32 cellular contexts compared by ENCODE assay signal in genomic region chr12:120490833-120491512, GRCh38. TPM values are rescaled to one million over a fixed set of nuclear protein-coding genes. Genes with fewer than 3 reads are reported as not detected.
A peak's percentile ranks its signal among the peaks of the same experiment; 100 is the strongest.
DNase-seq lines count a peak whose midpoint lies in the region; ATAC-seq, FAIRE-seq and TF ChIP-seq lines count a peak whose summit lies in the region.
"Had no signal": no experiment of that assay in that cellular context is flagged by ENCODE, and none has a peak within 500 bp of the region (broad histone marks: within the 10 kb centered on the region; RNA-seq: fewer than 3 reads in every experiment).

No MANE protein-coding gene starts in this region.

- H3K79me2 ChIP-seq in neural progenitor cell (ENCODE audit: low read depth): peaks cover 7% of the 10 kb centered on the region

- ATAC-seq in Right ventricle myocardium inferior (peak; percentile 26), GM18870 (IDR thresholded peaks at IDR 0.05; ENCODE audit: unreplicated experiment) (no peak), GM21528 (IDR thresholded peaks at IDR 0.05; ENCODE audit: low FRiP score, unreplicated experiment) (no peak)
- ATAC-seq: activated T-helper 17 cell treated with anti-CD3 and anti-CD28 coated beads, Interleukin-2, amount 50 U/mL, for 72 hours; HCT116; left lobe of liver had no signal

- WGBS in small intestine, 3 donors: 89 to 97% (median 93%) methylated on average over 2 of the region's 2 CpGs

- peak overlapping the region; percentile 4 for H3K4me3 Mint-ChIP-seq in neural progenitor cell
- H3K4me3 Mint-ChIP-seq: activated CD4-positive, alpha-beta memory T cell treated with anti-CD3 and anti-CD28 coated beads, Interleukin-2, amount 10 ng/mL, durations not matched to agents 7 days and 5 days; activated naive CD4-positive, alpha-beta T cell treated with anti-CD3 and anti-CD28 coated beads, Interleukin-2, amount 10 ng/mL, durations not matched to agents 7 days and 5 days; activated T-helper 17 cell treated with anti-CD3 and anti-CD28 coated beads, Interleukin-2, amount 50 U/mL, for 72 hours; naive B cell had no signal

- FAIRE-seq in small intestine (lab: Jason Lieb, UNC): no peak
- FAIRE-seq: GM12891, islet of Langerhans had no signal

- no peak overlapping the region for H3K4me2 ChIP-seq in neural progenitor cell

- H3F3A ChIP-seq in neural progenitor cell (ENCODE audit: low read depth): peaks cover 10% of the 10 kb centered on the region

- H3K9me3 ChIP-seq in right atrium auricular region (no peaks in the 10 kb centered on the region), left ventricle myocardium inferior (replicated peaks) (no peaks in the 10 kb centered on the region), neural progenitor cell (ENCODE audit: low read depth) (no peaks in the 10 kb centered on the region), small intestine (ENCODE audit: control insufficient read depth, low read depth) (no peaks in the 10 kb centered on the region)
- H3K9me3 ChIP-seq: adrenal gland, ovary, Peyer's patch, SJCRH30 had no signal

- H3K4me1 ChIP-seq in right atrium auricular region (peaks cover 0 to 10% of the 10 kb centered on the region in 2 donors), left ventricle myocardium inferior (peaks cover 14% of the 10 kb centered on the region), neural progenitor cell (no peaks in the 10 kb centered on the region), small intestine (ENCODE audit: control insufficient read depth in 2 of 2, insufficient read depth in 1 of 2, low read depth in 1 of 2, low read length in 1 of 2) (no peaks in the 10 kb centered on the region)
- H3K4me1 ChIP-seq: SJCRH30 had no signal

- H3K27me3 ChIP-seq in right atrium auricular region (no peaks in the 10 kb centered on the region), left ventricle myocardium inferior (ENCODE audit: low read depth) (no peaks in the 10 kb centered on the region), neural progenitor cell (no peaks in the 10 kb centered on the region), small intestine (ENCODE audit: control insufficient read depth in 2 of 2, insufficient read depth in 2 of 2, low read length in 2 of 2) (no peaks in the 10 kb centered on the region)
- H3K27me3 ChIP-seq: adrenal gland, ovary, Peyer's patch, SJCRH30 had no signal

- H3K36me3 ChIP-seq in right atrium auricular region (no peaks in the 10 kb centered on the region), left ventricle myocardium inferior (no peaks in the 10 kb centered on the region), neural progenitor cell (no peaks in the 10 kb centered on the region), small intestine (ENCODE audit: control insufficient read depth in 2 of 2, insufficient read depth in 2 of 2, low read length in 2 of 2) (no peaks in the 10 kb centered on the region)
- H3K36me3 ChIP-seq: adrenal gland, ovary, Peyer's patch, SJCRH30 had no signal

- no peak overlapping the region for H2AFZ ChIP-seq in neural progenitor cell (replicated peaks)

- intact Hi-C loops in Right ventricle myocardium inferior (cut with DNase I) (no loop called here), left ventricle myocardium inferior (cut with micrococcal nuclease) (no loop called here)

- TF ChIP-seq CTCF in right atrium auricular region (IDR thresholded peaks at IDR 0.05) (no peak), left ventricle myocardium inferior (IDR thresholded peaks at IDR 0.05; ENCODE audit: borderline replicate concordance) (no peak), neural progenitor cell (IDR thresholded peaks at IDR 0.05) (no peak)

- no peak for DNase-seq in Right ventricle myocardium inferior (ENCODE audit: missing footprints)
- no peak for DNase-seq in right atrium auricular region (ENCODE audit: low spot score)
- no peak for DNase-seq in left ventricle myocardium inferior
- no peak for DNase-seq in neural progenitor cell (ENCODE audit: low spot score)
- peak in 23 of 49 donors; percentile 2 to 65 (median 28) for DNase-seq in substantia nigra (lab: John Stamatoyannopoulos, UW)
- no peak for DNase-seq in small intestine
- DNase-seq: 8988T; activated CD4-positive, alpha-beta memory T cell treated with anti-CD3 and anti-CD28 coated beads, Interleukin-2, amount 10 ng/mL, durations not matched to agents 7 days and 5 days; activated naive CD4-positive, alpha-beta T cell treated with anti-CD3 and anti-CD28 coated beads, Interleukin-2, amount 10 ng/mL, durations not matched to agents 7 days and 5 days; adrenal gland; COR-L47; DMS53; glutamatergic neuron; IMR-90; MV-4-11; naive B cell; NCI-H146; NCI-H774; Peyer's patch; SJCRH30; stimulated activated naive CD4-positive, alpha-beta T cell treated with Interleukin-2 at 50 U/mL for 16 hours; T-helper 9 cell had no signal

- H3K27me3 Mint-ChIP-seq in neural progenitor cell (ENCODE audit: insufficient read depth, low read depth): no peaks in the 10 kb centered on the region
- H3K27me3 Mint-ChIP-seq: activated CD4-positive, alpha-beta memory T cell treated with anti-CD3 and anti-CD28 coated beads, Interleukin-2, amount 10 ng/mL, durations not matched to agents 7 days and 5 days; activated naive CD4-positive, alpha-beta T cell treated with anti-CD3 and anti-CD28 coated beads, Interleukin-2, amount 10 ng/mL, durations not matched to agents 7 days and 5 days; activated T-helper 17 cell treated with anti-CD3 and anti-CD28 coated beads, Interleukin-2, amount 50 U/mL, for 72 hours; naive B cell had no signal

- peaks cover 18% of the 10 kb centered on the region for H3K4me1 Mint-ChIP-seq in neural progenitor cell

- no peak overlapping the region for H3K9ac ChIP-seq in neural progenitor cell

- H3K27ac ChIP-seq in right atrium auricular region: no peak overlapping the region
- peak overlapping the region; percentile 49 for H3K27ac ChIP-seq in left ventricle myocardium inferior (replicated peaks)
- no peak overlapping the region for H3K27ac ChIP-seq in neural progenitor cell
- H3K27ac ChIP-seq in substantia nigra (ENCODE audit: low read depth, low read length, poor library complexity, severe bottlenecking): peak overlapping the region; percentile 42
- no peak overlapping the region for H3K27ac ChIP-seq in small intestine (ENCODE audit: low read depth in 1 of 2, low read length in 1 of 2)
- H3K27ac ChIP-seq: adrenal gland, C4-2B, epithelial cell of prostate, ovary, Peyer's patch, SJCRH30 had no signal

- peaks cover 16% of the 10 kb centered on the region for H3K36me3 Mint-ChIP-seq in neural progenitor cell
- H3K36me3 Mint-ChIP-seq: naive B cell had no signal

- H4K20me1 ChIP-seq in neural progenitor cell (ENCODE audit: low read depth): no peaks in the 10 kb centered on the region

- H3K4me3 ChIP-seq in right atrium auricular region: no peak overlapping the region
- no peak overlapping the region for H3K4me3 ChIP-seq in left ventricle myocardium inferior
- H3K4me3 ChIP-seq in neural progenitor cell: no peak overlapping the region
- H3K4me3 ChIP-seq in small intestine (ENCODE audit: low read depth in 1 of 2, low read length in 2 of 2): no peak overlapping the region
- H3K4me3 ChIP-seq: adrenal gland, ovary, Peyer's patch, SJCRH30 had no signal

- H3K27ac Mint-ChIP-seq in neural progenitor cell: no peak overlapping the region
- H3K27ac Mint-ChIP-seq: activated CD4-positive, alpha-beta memory T cell treated with anti-CD3 and anti-CD28 coated beads, Interleukin-2, amount 10 ng/mL, durations not matched to agents 7 days and 5 days; activated naive CD4-positive, alpha-beta T cell treated with anti-CD3 and anti-CD28 coated beads, Interleukin-2, amount 10 ng/mL, durations not matched to agents 7 days and 5 days; activated T-helper 17 cell treated with anti-CD3 and anti-CD28 coated beads, Interleukin-2, amount 50 U/mL, for 72 hours had no signal

- no peaks in the 10 kb centered on the region for H3K9me3 Mint-ChIP-seq in neural progenitor cell
- H3K9me3 Mint-ChIP-seq: activated CD4-positive, alpha-beta memory T cell treated with anti-CD3 and anti-CD28 coated beads, Interleukin-2, amount 10 ng/mL, durations not matched to agents 7 days and 5 days; activated naive CD4-positive, alpha-beta T cell treated with anti-CD3 and anti-CD28 coated beads, Interleukin-2, amount 10 ng/mL, durations not matched to agents 7 days and 5 days; activated T-helper 17 cell treated with anti-CD3 and anti-CD28 coated beads, Interleukin-2, amount 50 U/mL, for 72 hours; naive B cell had no signal

RNA-seq across cellular contexts. Expression of gene DYNLL1, which starts 4.9 kb away (rescaled TPM):
- total RNA-seq in Right ventricle myocardium inferior (166 TPM), right atrium auricular region (100 to 1,000 TPM; 168 to 178 TPM), left ventricle myocardium inferior (175 TPM), neural progenitor cell (ENCODE audit: low replicate concordance) (284 and 355 TPM in 2 replicates)
- polyA plus RNA-seq in small intestine: 100 to 1,000 TPM; 312 to 554 (median 440) TPM

RNA-seq across cellular contexts. Expression of gene SRSF9, which starts 21.4 kb away (rescaled TPM):
- total RNA-seq in Right ventricle myocardium inferior: 40.1 TPM
- total RNA-seq in right atrium auricular region: 10 to 100 TPM; 18.7 to 31.4 TPM
- total RNA-seq in left ventricle myocardium inferior: 34.4 TPM
- total RNA-seq in neural progenitor cell (ENCODE audit: low replicate concordance): 257 and 273 TPM in 2 replicates
- polyA plus RNA-seq in small intestine: 100 to 1,000 TPM in 2 of 3 donors, 10 to 100 TPM in 1; 96.6 to 136 (median 109) TPM

RNA-seq across cellular contexts. Expression of gene COQ5, which starts 38.0 kb away (rescaled TPM):
- total RNA-seq in Right ventricle myocardium inferior: 42.9 TPM
- total RNA-seq in right atrium auricular region: 10 to 100 TPM; 21.9 to 34.3 TPM
- total RNA-seq in left ventricle myocardium inferior: 41.8 TPM
- 66.7 and 72.7 TPM in 2 replicates for total RNA-seq in neural progenitor cell (ENCODE audit: low replicate concordance)
- polyA plus RNA-seq in small intestine: 10 to 100 TPM; 33.2 to 46.3 (median 36.5) TPM

RNA-seq across cellular contexts. Expression of gene RNF10, which starts 43.2 kb away (rescaled TPM):
- total RNA-seq in Right ventricle myocardium inferior (294 TPM), right atrium auricular region (100 to 1,000 TPM; 166 to 168 TPM), left ventricle myocardium inferior (274 TPM), neural progenitor cell (ENCODE audit: low replicate concordance) (75.9 and 131 TPM in 2 replicates)
- polyA plus RNA-seq in small intestine: 100 to 1,000 TPM; 102 to 261 (median 159) TPM

RNA-seq across cellular contexts. Expression of gene GATC, which starts 44.7 kb away (rescaled TPM):
- total RNA-seq in Right ventricle myocardium inferior: 12.1 TPM
- 10 to 100 TPM; 11.6 to 13.6 TPM for total RNA-seq in right atrium auricular region
- total RNA-seq in left ventricle myocardium inferior: 12.0 TPM
- total RNA-seq in neural progenitor cell (ENCODE audit: low replicate concordance): 21.9 and 29.1 TPM in 2 replicates
- polyA plus RNA-seq in small intestine: 10 to 100 TPM; 13.8 to 20.1 (median 16.3) TPM

Comparison
In these comparisons a context has a peak if more than half of its experiments do, and no peak if none do; other contexts are left out.
1. H3K27ac ChIP-seq: peak in left ventricle myocardium inferior (single experiment) and substantia nigra (single experiment); none in right atrium auricular region (0 of 2), neural progenitor cell (single experiment) and small intestine (0 of 2).